ENCODE assay signal across 1 cellular context in genomic region chr1:186303911-186304310, GRCh38.
TF ChIP-seq lines count a peak whose summit lies in the region.

No MANE protein-coding gene starts in this region.

TF ChIP-seq in H1, 55 proteins besides CTCF, POLR2A, EP300 and RAD21:
- no peak for TF ChIP-seq NANOG (IDR thresholded peaks at IDR 0.05; ENCODE audit: insufficient read depth, low read depth, low read length, poor library complexity, severe bottlenecking)
- TF ChIP-seq USF2 (IDR thresholded peaks at IDR 0.05; ENCODE audit: low read length), result no peak
- no peak for TF ChIP-seq KDM4A (IDR thresholded peaks at IDR 0.05; ENCODE audit: low read depth, low read length, severe bottlenecking)
- no peak for TF ChIP-seq RBBP5 (IDR thresholded peaks at IDR 0.05; ENCODE audit: borderline replicate concordance, low read depth, low read length)
- TF ChIP-seq ASH2L (IDR thresholded peaks at IDR 0.05; ENCODE audit: low read length), result no peak
- TF ChIP-seq SP2 (IDR thresholded peaks at IDR 0.05; ENCODE audit: low read length), result no peak
- no peak for TF ChIP-seq CHD7 (IDR thresholded peaks at IDR 0.05; ENCODE audit: insufficient replicate concordance, low read length)
- TF ChIP-seq CBX5 (IDR thresholded peaks at IDR 0.05; ENCODE audit: low read depth, low read length), result no peak
- no peak for TF ChIP-seq HDAC2 (IDR thresholded peaks at IDR 0.05; ENCODE audit: borderline replicate concordance in 1 of 2, low read depth in 2 of 2, low read length in 2 of 2)
- no peak for TF ChIP-seq SRF (IDR thresholded peaks at IDR 0.05; ENCODE audit: low read depth, low read length)
- no peak for TF ChIP-seq POLR2AphosphoS5 (IDR thresholded peaks at IDR 0.05; ENCODE audit: low read depth, low read length)
- no peak for TF ChIP-seq JUN (IDR thresholded peaks at IDR 0.05; ENCODE audit: low read depth, low read length)
- no peak for TF ChIP-seq TEAD4 (IDR thresholded peaks at IDR 0.05; ENCODE audit: low read depth, low read length)
- TF ChIP-seq PHF8 (conservative IDR thresholded peaks at IDR 0.05; ENCODE audit: low read depth, low read length), result no peak
- no peak for TF ChIP-seq SIX5 (IDR thresholded peaks at IDR 0.05; ENCODE audit: low read depth, low read length)
- no peak for TF ChIP-seq TBP (IDR thresholded peaks at IDR 0.05; ENCODE audit: low read depth, low read length)
- TF ChIP-seq SAP30 (IDR thresholded peaks at IDR 0.05; ENCODE audit: insufficient read depth, insufficient replicate concordance, low read length), result no peak
TF ChIP-seq in H1: peak in this region for 0.
